17 cellular contexts compared by ENCODE assay signal in the genomic region with DNA sequence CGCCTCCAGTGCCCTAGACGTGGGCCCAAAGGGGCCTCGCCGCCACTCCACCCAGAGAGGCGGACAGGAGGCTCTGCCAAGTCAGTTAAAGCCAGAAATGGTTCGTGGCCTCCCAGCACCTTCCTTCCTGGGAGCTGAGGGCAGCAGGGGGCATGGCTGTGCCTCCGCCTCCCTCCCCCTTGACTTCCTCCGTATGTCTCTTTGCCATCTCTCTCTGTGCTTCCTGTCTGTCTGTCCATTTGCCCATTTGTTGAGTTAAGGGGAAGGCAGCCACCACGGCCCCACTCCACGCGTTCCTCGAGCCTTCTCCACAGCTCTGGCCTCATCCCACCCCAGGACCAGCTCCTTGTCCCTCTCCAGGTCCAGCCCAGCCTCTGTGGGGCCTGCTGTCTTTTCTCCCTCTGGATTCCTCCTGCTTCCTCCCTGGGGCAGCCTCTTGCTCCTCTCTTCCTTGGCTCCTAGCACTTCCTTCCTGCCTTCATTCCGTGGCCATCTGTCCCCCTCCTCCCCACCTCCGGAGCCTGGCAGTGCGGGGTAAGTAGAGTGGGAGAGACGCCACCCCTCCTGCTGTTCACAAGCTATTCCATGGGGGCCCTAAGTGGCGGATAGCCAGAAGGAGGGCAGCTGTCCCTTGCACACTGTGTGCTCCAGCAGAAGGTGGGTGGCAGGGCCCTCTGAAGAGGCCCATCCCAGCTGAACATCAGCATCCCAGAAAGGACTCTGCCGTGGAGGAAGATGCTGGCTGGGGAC. TPM values are rescaled to one million over a fixed set of nuclear protein-coding genes. Genes with fewer than 3 reads are reported as not detected.
"Had no signal": no experiment of that assay in that cellular context is flagged by ENCODE, and none has a peak within 500 bp of the region (broad histone marks: within the 10 kb centered on the region; RNA-seq: fewer than 3 reads in every experiment).

No MANE protein-coding gene starts in this region.

- H3K27ac ChIP-seq: coronary artery, hepatocyte, parathyroid adenoma, skin epidermis, thyroid gland, uterus had no signal

- H3K4me3 ChIP-seq: coronary artery, hepatocyte, skin epidermis, thyroid gland, uterus had no signal

- ATAC-seq: activated CD8-positive, alpha-beta memory T cell treated with anti-CD3 and anti-CD28 coated beads, Interleukin-2, amount 10 ng/mL, durations not matched to agents 7 days and 5 days had no signal

- H3K9me3 ChIP-seq: thyroid gland, uterus had no signal

- H3K4me1 ChIP-seq: parathyroid adenoma, thyroid gland, uterus had no signal

- H3K27me3 ChIP-seq: hepatocyte, thyroid gland, uterus had no signal

- H3K36me3 ChIP-seq: thyroid gland, uterus had no signal

- H3K4me3 Mint-ChIP-seq: activated B cell treated with CpG ODN at 0.5 μM for 24 hours; activated CD4-positive, alpha-beta T cell treated with anti-CD3 and anti-CD28 coated beads, Interleukin-2, amount 10 ng/mL, durations not matched to agents 24 days and 14 days; activated CD8-positive, alpha-beta memory T cell treated with anti-CD3 and anti-CD28 coated beads, Interleukin-2, amount 10 ng/mL, durations not matched to agents 7 days and 5 days; activated naive CD8-positive, alpha-beta T cell treated with anti-CD3 and anti-CD28 coated beads for 36 hours; activated T-cell treated with anti-CD3 and anti-CD28 coated beads, Interleukin-2, amount 50 U/mL, for 24 hours; mesothelial cell of epicardium had no signal

- H3K27ac Mint-ChIP-seq: activated B cell treated with CpG ODN at 0.5 μM for 24 hours; activated CD4-positive, alpha-beta T cell treated with anti-CD3 and anti-CD28 coated beads, Interleukin-2, amount 10 ng/mL, durations not matched to agents 24 days and 14 days; activated CD8-positive, alpha-beta memory T cell treated with anti-CD3 and anti-CD28 coated beads, Interleukin-2, amount 10 ng/mL, durations not matched to agents 7 days and 5 days; activated naive CD8-positive, alpha-beta T cell treated with anti-CD3 and anti-CD28 coated beads for 36 hours; activated T-cell treated with anti-CD3 and anti-CD28 coated beads, Interleukin-2, amount 50 U/mL, for 24 hours; mesothelial cell of epicardium had no signal

- H3K9me3 Mint-ChIP-seq: activated B cell treated with CpG ODN at 0.5 μM for 24 hours; activated CD4-positive, alpha-beta T cell treated with anti-CD3 and anti-CD28 coated beads, Interleukin-2, amount 10 ng/mL, durations not matched to agents 24 days and 14 days; activated naive CD8-positive, alpha-beta T cell treated with anti-CD3 and anti-CD28 coated beads for 36 hours; activated T-cell treated with anti-CD3 and anti-CD28 coated beads, Interleukin-2, amount 50 U/mL, for 24 hours had no signal

- H3K27me3 Mint-ChIP-seq: activated B cell treated with CpG ODN at 0.5 μM for 24 hours; activated CD4-positive, alpha-beta T cell treated with anti-CD3 and anti-CD28 coated beads, Interleukin-2, amount 10 ng/mL, durations not matched to agents 24 days and 14 days; activated CD8-positive, alpha-beta memory T cell treated with anti-CD3 and anti-CD28 coated beads, Interleukin-2, amount 10 ng/mL, durations not matched to agents 7 days and 5 days; activated naive CD8-positive, alpha-beta T cell treated with anti-CD3 and anti-CD28 coated beads for 36 hours had no signal

- DNase-seq: activated B cell treated with CpG ODN at 0.5 μM for 24 hours; activated CD4-positive, alpha-beta T cell treated with anti-CD3 and anti-CD28 coated beads, Interleukin-2, amount 10 ng/mL, durations not matched to agents 24 days and 14 days; activated CD8-positive, alpha-beta memory T cell treated with anti-CD3 and anti-CD28 coated beads, Interleukin-2, amount 10 ng/mL, durations not matched to agents 7 days and 5 days; activated effector memory CD4-positive, alpha-beta T cell treated with anti-CD3 and anti-CD28 coated beads, Interleukin-2, amount 50 U/mL, for 16 hours; activated naive CD8-positive, alpha-beta T cell treated with anti-CD3 and anti-CD28 coated beads for 36 hours; activated T-cell treated with anti-CD3 and anti-CD28 coated beads, Interleukin-2, amount 50 U/mL, for 24 hours; effector CD8-positive, alpha-beta T cell; kidney; stimulated activated CD4-positive, alpha-beta T cell treated with anti-CD3 and anti-CD28 coated beads, Interleukin-4, amount 100 ng/mL, for 4 hours; thyroid gland; uterus had no signal

- H3K36me3 Mint-ChIP-seq: activated CD8-positive, alpha-beta memory T cell treated with anti-CD3 and anti-CD28 coated beads, Interleukin-2, amount 10 ng/mL, durations not matched to agents 7 days and 5 days; activated naive CD8-positive, alpha-beta T cell treated with anti-CD3 and anti-CD28 coated beads for 36 hours; mesothelial cell of epicardium had no signal

- H3K4me1 Mint-ChIP-seq: activated CD8-positive, alpha-beta memory T cell treated with anti-CD3 and anti-CD28 coated beads, Interleukin-2, amount 10 ng/mL, durations not matched to agents 7 days and 5 days; mesothelial cell of epicardium had no signal

RNA-seq across cellular contexts. Expression of a gene that starts 53.9 kb away (rescaled TPM):
- total RNA-seq: activated B cell treated with CpG ODN at 0.5 μM for 24 hours; activated CD4-positive, alpha-beta T cell treated with anti-CD3 and anti-CD28 coated beads, Interleukin-2, amount 10 ng/mL, durations not matched to agents 24 days and 14 days; activated CD8-positive, alpha-beta memory T cell treated with anti-CD3 and anti-CD28 coated beads, Interleukin-2, amount 10 ng/mL, durations not matched to agents 7 days and 5 days; activated naive CD8-positive, alpha-beta T cell treated with anti-CD3 and anti-CD28 coated beads for 36 hours; hepatocyte; kidney; liver; thyroid gland had no signal
- polyA plus RNA-seq: liver had no signal
